Comparison of ENCODE assay signal across 8 cellular contexts in genomic region chr10:110211455-110211843, GRCh38. TPM values are rescaled to one million over a fixed set of nuclear protein-coding genes. Genes with fewer than 3 reads are reported as not detected.
DNase-seq lines count a peak whose midpoint lies in the region; ATAC-seq and TF ChIP-seq lines count a peak whose summit lies in the region.

No MANE protein-coding gene starts in this region.

- no peak for TF ChIP-seq CTCF in kidney epithelial cell (IDR thresholded peaks at IDR 0.05; ENCODE audit: insufficient read depth, low read length, poor library complexity, severe bottlenecking)

- ATAC-seq in HG03469 (IDR thresholded peaks at IDR 0.05; ENCODE audit: unreplicated experiment) (no peak), left colon (no peak)

- no peaks in the 10 kb centered on the region for H3K9me3 Mint-ChIP-seq in T-helper 2 cell treated with Interferon-gamma antibody and Interleukin-4, amounts not matched to agents 5 μg/mL and 100 μg/mL, for 36 hours

- no peaks in the 10 kb centered on the region for H3K36me3 ChIP-seq in kidney epithelial cell (ENCODE audit: control insufficient read depth, insufficient read depth, low read length)

- no peaks in the 10 kb centered on the region for H3K27me3 ChIP-seq in kidney epithelial cell (ENCODE audit: control insufficient read depth, insufficient read depth, low read length)

- H3K4me3 ChIP-seq in kidney epithelial cell (ENCODE audit: low read depth, low read length), result peak overlapping the region; percentile 34

- intact Hi-C loops in left colon (cut with DNase I, micrococcal nuclease), result no loop called here

- peak overlapping the region; percentile 98 for H3K27ac ChIP-seq in angular gyrus (ENCODE audit: low read depth, low read length)
- peak overlapping the region; percentile 99 for H3K27ac ChIP-seq in temporal lobe (ENCODE audit: low read depth, low read length)

- H3K27me3 Mint-ChIP-seq in T-helper 2 cell treated with Interferon-gamma antibody and Interleukin-4, amounts not matched to agents 5 μg/mL and 100 μg/mL, for 36 hours (ENCODE audit: low read depth), result peaks cover 23% of the 10 kb centered on the region

- H3K4me3 Mint-ChIP-seq in T-helper 2 cell treated with Interferon-gamma antibody and Interleukin-4, amounts not matched to agents 5 μg/mL and 100 μg/mL, for 36 hours, result peak overlapping the region; percentile 89

- H3K4me1 Mint-ChIP-seq in T-helper 2 cell treated with Interferon-gamma antibody and Interleukin-4, amounts not matched to agents 5 μg/mL and 100 μg/mL, for 36 hours (ENCODE audit: low read depth), result peaks cover 62% of the 10 kb centered on the region

- peak overlapping the region; percentile 91 for H3K27ac Mint-ChIP-seq in T-helper 2 cell treated with Interferon-gamma antibody and Interleukin-4, amounts not matched to agents 5 μg/mL and 100 μg/mL, for 36 hours

- H3K36me3 Mint-ChIP-seq in T-helper 2 cell treated with Interferon-gamma antibody and Interleukin-4, amounts not matched to agents 5 μg/mL and 100 μg/mL, for 36 hours (ENCODE audit: low read depth), result peaks cover 7% of the 10 kb centered on the region

- DNase-seq in T-helper 2 cell treated with Interferon-gamma antibody and Interleukin-4, amounts not matched to agents 5 μg/mL and 100 μg/mL, for 36 hours (ENCODE audit: low spot score), result no peak
- DNase-seq in T-helper 2 cell (no peak), kidney epithelial cell (ENCODE audit: low read depth) (no peak), LoVo (ENCODE audit: low spot score) (no peak), left colon (no peak)

RNA-seq across cellular contexts. Expression of gene MXI1, which starts 4.0 kb away (rescaled TPM):
- total RNA-seq in kidney epithelial cell, result 12.0 and 20.0 TPM in 2 replicates
- total RNA-seq in temporal lobe, result 49.2 TPM
- 100 to 1,000 TPM; 134 to 154 TPM for total RNA-seq in left colon
